Comparison of ENCODE assay signal across 9 cellular contexts in the genomic region with DNA sequence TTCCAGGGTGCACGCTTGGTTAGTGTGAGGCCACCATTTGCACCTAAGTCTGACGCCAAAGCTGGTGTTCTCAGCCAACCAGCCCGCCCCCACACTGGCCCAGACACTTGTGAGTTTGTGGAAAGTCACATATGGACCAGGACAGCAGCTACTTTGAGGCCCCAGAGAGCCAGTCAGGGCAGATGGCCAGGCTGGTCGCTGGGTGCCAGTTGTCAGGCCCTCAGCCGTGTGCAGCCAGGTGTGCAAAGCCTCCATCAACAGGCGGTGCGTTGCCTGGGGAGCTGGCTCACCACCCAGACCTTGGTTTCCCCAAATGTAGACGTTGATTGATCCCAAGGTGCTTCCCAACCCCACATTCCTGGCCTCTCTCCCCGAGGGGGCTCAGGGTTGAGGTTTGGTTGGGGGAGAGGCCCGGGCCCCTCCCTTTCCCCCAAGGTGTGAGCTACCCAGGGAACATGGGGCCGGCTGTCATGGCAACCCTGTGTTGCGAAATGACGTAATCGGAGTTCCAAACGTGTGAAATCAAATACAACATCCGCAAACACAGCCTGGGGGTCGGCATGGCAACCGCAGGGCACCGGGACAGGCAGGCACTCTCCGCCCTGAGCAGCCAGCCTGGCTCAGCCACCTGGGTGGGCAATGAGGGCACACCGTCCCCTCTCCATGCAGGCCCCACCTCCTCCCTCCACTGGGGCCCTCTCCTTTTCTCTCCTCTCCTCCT. TPM values are rescaled to one million over a fixed set of nuclear protein-coding genes. Genes with fewer than 3 reads are reported as not detected.
DNase-seq lines count a peak whose midpoint lies in the region; ATAC-seq, FAIRE-seq and TF ChIP-seq lines count a peak whose summit lies in the region.
"Had no signal": no experiment of that assay in that cellular context is flagged by ENCODE, and none has a peak within 500 bp of the region (broad histone marks: within the 10 kb centered on the region; RNA-seq: fewer than 3 reads in every experiment).

No MANE protein-coding gene starts in this region.

- H4K20me1 ChIP-seq in HCT116 (ENCODE audit: insufficient read depth) (no peaks in the 10 kb centered on the region), K562 (replicated peaks; ENCODE audit: control insufficient read depth, insufficient read depth, low read length) (peaks cover 26% of the 10 kb centered on the region), neural progenitor cell (ENCODE audit: low read depth) (no peaks in the 10 kb centered on the region)

- H3K36me3 ChIP-seq in HCT116 (ENCODE audit: control insufficient read depth in 1 of 2, insufficient read depth in 2 of 2, low read length in 2 of 2) = no peaks in the 10 kb centered on the region
- no peaks in the 10 kb centered on the region for H3K36me3 ChIP-seq in K562 (ENCODE audit: control insufficient read depth, insufficient read depth, low read length)
- H3K36me3 ChIP-seq in neural progenitor cell = no peaks in the 10 kb centered on the region
- no peaks in the 10 kb centered on the region for H3K36me3 ChIP-seq in BE2C

- H3K79me2 ChIP-seq in HCT116 (ENCODE audit: insufficient read depth, low read length) = no peaks in the 10 kb centered on the region
- no peaks in the 10 kb centered on the region for H3K79me2 ChIP-seq in K562 (ENCODE audit: control insufficient read depth, insufficient read depth, low read length)
- H3K79me2 ChIP-seq in neural progenitor cell (ENCODE audit: low read depth) = no peaks in the 10 kb centered on the region

- BruUV-seq in HCT116 (replicated peaks; lab: Mats Ljungman, UMichigan) = no TSS peak
- BruUV-seq in K562 (replicated peaks; lab: Mats Ljungman, UMichigan) = no TSS peak

- no peaks in the 10 kb centered on the region for H3K9me1 ChIP-seq in K562 (ENCODE audit: control insufficient read depth, insufficient read depth, low read length)

- no peak for FAIRE-seq in K562 (lab: Jason Lieb, UNC)

- TF ChIP-seq POLR2A in HCT116 (IDR thresholded peaks at IDR 0.05; ENCODE audit: borderline replicate concordance, extremely low read depth, insufficient read depth, insufficient read length) (no peak), K562 (conservative IDR thresholded peaks at IDR 0.05) (no peak)

- no peak for TF ChIP-seq CTCF in HCT116 (IDR thresholded peaks at IDR 0.05 in 2 of 3, conservative IDR thresholded peaks at IDR 0.05 in 1 of 3; ENCODE audit: borderline replicate concordance in 1 of 3, insufficient read depth in 1 of 3, low read depth in 2 of 3, low read length in 2 of 3)
- TF ChIP-seq CTCF in K562 (IDR thresholded peaks at IDR 0.05 in 2 of 3, conservative IDR thresholded peaks at IDR 0.05 in 1 of 3; ENCODE audit: insufficient read depth in 2 of 3, low read depth in 1 of 3, low read length in 3 of 3) = no peak
- no peak for TF ChIP-seq CTCF in neural progenitor cell (IDR thresholded peaks at IDR 0.05)
- no peak for TF ChIP-seq CTCF in BE2C (IDR thresholded peaks at IDR 0.05; ENCODE audit: low read depth, low read length)

- H3K4me3 ChIP-seq in HCT116 (replicated peaks in 1 of 2; ENCODE audit: low read depth in 1 of 2, low read length in 2 of 2) = no peak overlapping the region
- no peak overlapping the region for H3K4me3 ChIP-seq in K562
- no peak overlapping the region for H3K4me3 ChIP-seq in neural progenitor cell
- H3K4me3 ChIP-seq in BE2C (ENCODE audit: low read depth, low read length) = no peak overlapping the region

- no peak for DNase-seq in HCT116 (ENCODE audit: low read depth, low spot score)
- peak; percentile 57 for DNase-seq in NCI-H2107 treated with DMSO at 0.1 percent for 48 hours (lab: John Stamatoyannopoulos, UW; ENCODE audit: unreplicated experiment)
- DNase-seq in K562 (ENCODE audit: extremely low read depth in 1 of 4, low spot score in 3 of 4) = no peak
- peak; percentile 11 for DNase-seq in neural progenitor cell (ENCODE audit: low spot score)
- DNase-seq in middle frontal gyrus (ENCODE audit: extremely low spot score, low spot score) = no peak
- no peak for DNase-seq in BE2C
- DNase-seq in amniotic stem cell (lab: John Stamatoyannopoulos, UW) = no peak
- DNase-seq: activated naive CD4-positive, alpha-beta T cell treated with anti-CD3 and anti-CD28 coated beads, Interleukin-2, amount 50 U/mL, for 16 hours had no signal

- no peak for ATAC-seq in HCT116
- ATAC-seq in K562 = no peak; the same call in 2 of the 3 replicates
- ATAC-seq in HG03469 (IDR thresholded peaks at IDR 0.05; ENCODE audit: unreplicated experiment) = no peak

- no peaks in the 10 kb centered on the region for H3F3A ChIP-seq in neural progenitor cell (ENCODE audit: low read depth)

- RAD21 ChIA-PET in HCT116 (lab: Charles Lee; ENCODE audit: low non-redundant PET in 1 of 2, low total read pairs in 2 of 2, uncharacterized antibody in 2 of 2, unreplicated experiment in 2 of 2) = no interaction called here

- no peak overlapping the region for H3K27ac ChIP-seq in HCT116 (ENCODE audit: low read depth, low read length)
- no peak overlapping the region for H3K27ac ChIP-seq in K562 (ENCODE audit: extremely low read depth, low read depth, low read length)
- H3K27ac ChIP-seq in neural progenitor cell = no peak overlapping the region

- no peak overlapping the region for H2AFZ ChIP-seq in HCT116 (ENCODE audit: low read depth, low read length, poor library complexity, severe bottlenecking)
- H2AFZ ChIP-seq in K562 (ENCODE audit: low read depth, low read length) = no peak overlapping the region
- H2AFZ ChIP-seq in neural progenitor cell (replicated peaks) = no peak overlapping the region

- H3K4me1 Mint-ChIP-seq in neural progenitor cell = peaks cover 35% of the 10 kb centered on the region

- no peaks in the 10 kb centered on the region for H3K9me3 Mint-ChIP-seq in neural progenitor cell

- under 1% methylated on average over 21 of the region's 21 CpGs for WGBS in K562 (ENCODE audit: insufficient coverage, low coverage, missing lambda C conversion rate)

- H3K27me3 Mint-ChIP-seq in neural progenitor cell (ENCODE audit: insufficient read depth, low read depth) = peaks cover 25% of the 10 kb centered on the region

- H3K27me3 ChIP-seq in HCT116 (ENCODE audit: insufficient read depth, low read length) (0 out of 2 replicates have a peak, but pooled peaks cover 8% of the 10 kb centered on the region), K562 (ENCODE audit: control insufficient read depth in 2 of 2, insufficient read depth in 2 of 2, low read length in 2 of 2) (peaks cover 26 to 74% of the 10 kb centered on the region in 2 experiments), neural progenitor cell (peaks cover 38% of the 10 kb centered on the region), BE2C (no peaks in the 10 kb centered on the region)

- H3K9ac ChIP-seq in HCT116 (ENCODE audit: low read length) (no peak overlapping the region), K562 (ENCODE audit: insufficient read depth in 1 of 2, low read depth in 2 of 2, low read length in 2 of 2) (peak overlapping the region in 1 of 2 experiments; percentile 9; a peak in 1 of 4 replicates), neural progenitor cell (no peak overlapping the region)

- POLR2A ChIA-PET in HCT116 (lab: Charles Lee) = no interaction called here
- POLR2A ChIA-PET in K562 (lab: Yijun Ruan, JAX) = interaction anchor here (0.6 to 1.2 kb wide), 5 partner anchors 11 to 112 kb away, joined by 3 to 5 read pairs (median 3); no protein-coding TSS in a partner anchor

- no peak for TF ChIP-seq RAD21 in HCT116 (IDR thresholded peaks at IDR 0.05; ENCODE audit: low read depth)
- no peak for TF ChIP-seq RAD21 in K562 (CRISPR knock-in tag; conservative IDR thresholded peaks at IDR 0.05 in 1 of 2, IDR thresholded peaks at IDR 0.05 in 1 of 2)

- no peaks in the 10 kb centered on the region for H3K36me3 Mint-ChIP-seq in neural progenitor cell

- CTCF ChIA-PET in HCT116 (lab: Charles Lee) (no interaction called here), K562 (lab: Yijun Ruan, JAX; ENCODE audit: low intra/inter-chr PET ratio) (no interaction called here)

- in situ Hi-C loops in K562 (cut with MboI) = no loop called here

- H3K27ac Mint-ChIP-seq in neural progenitor cell = no peak overlapping the region

- H3K4me2 ChIP-seq in HCT116 (ENCODE audit: low read length) = no peak overlapping the region
- no peak overlapping the region for H3K4me2 ChIP-seq in K562 (ENCODE audit: insufficient read depth, low read length)
- no peak overlapping the region for H3K4me2 ChIP-seq in neural progenitor cell

- H3K4me3 Mint-ChIP-seq in neural progenitor cell = peak overlapping the region; percentile 75

- H3K9me3 ChIP-seq in HCT116 (ENCODE audit: control insufficient read depth in 1 of 2, insufficient read depth in 1 of 2, low read depth in 1 of 2, low read length in 2 of 2) (no peaks in the 10 kb centered on the region), K562 (replicated peaks; ENCODE audit: control insufficient read depth, insufficient read depth, low read depth, low read length) (no peaks in the 10 kb centered on the region), neural progenitor cell (ENCODE audit: low read depth) (no peaks in the 10 kb centered on the region), BE2C (no peaks in the 10 kb centered on the region)

- no peaks in the 10 kb centered on the region for H3K9me2 ChIP-seq in HCT116 (ENCODE audit: insufficient read depth)

- intact Hi-C loops in HCT116 (cut with micrococcal nuclease) (no loop called here), K562 (cut with micrococcal nuclease) (no loop called here)

- TF ChIP-seq EP300 in K562 (IDR thresholded peaks at IDR 0.05; ENCODE audit: low read length) = no peak

- H3K4me1 ChIP-seq in HCT116 (ENCODE audit: control insufficient read depth in 1 of 2, insufficient read depth in 2 of 2, low read length in 2 of 2) (no peaks in the 10 kb centered on the region), K562 (replicated peaks in 1 of 2; ENCODE audit: control insufficient read depth in 2 of 2, insufficient read depth in 2 of 2, low read length in 2 of 2) (peaks cover 0 to 11% of the 10 kb centered on the region in 2 experiments; a peak in 2 of 5 replicates), neural progenitor cell (no peaks in the 10 kb centered on the region), BE2C (no peaks in the 10 kb centered on the region)

RNA-seq across cellular contexts. Expression of gene WNT4, which starts 42.2 kb away (rescaled TPM):
- total RNA-seq in HCT116 (2021; ENCODE audit: unreplicated experiment) = 1.5 TPM
- 1.7 and 2.3 TPM in 2 replicates for polyA plus RNA-seq in HCT116 (2012)
- total RNA-seq in K562 (2011; cell fraction: chromatin; rRNA removed; ENCODE audit: low replicate concordance) = not detected in 2 replicates
- total RNA-seq in K562 (2011; cell fraction: nucleolus; rRNA removed) = not detected in 2 replicates
- total RNA-seq in K562 (2011; cell fraction: nucleoplasm; rRNA removed) = not detected in 2 replicates
- total RNA-seq in K562 (2014; rRNA removed) = not detected in 2 replicates
- not detected in 2 replicates for total RNA-seq in K562 (2014; rRNA removed; fragmentation: Illumina TruSeq; extraction: Trizol)
- total RNA-seq in K562 (2015; rRNA removed; fragmentation: Illumina TruSeq; extraction: Trizol) = not detected in 2 replicates
- total RNA-seq in K562 (2021) = 0.04 TPM in 1 of 2 replicates, not detected in the other
- polyA plus RNA-seq in K562 (2011; rRNA removed) = not detected in 2 replicates
- 0.01 and 0.03 TPM in 2 replicates for polyA plus RNA-seq in K562 (2011; cell fraction: cytosol; rRNA removed)
- polyA plus RNA-seq in K562 (2011; cell fraction: nucleus; rRNA removed) = not detected in 2 replicates
- 0.05 and 0.07 TPM in 2 replicates for polyA plus RNA-seq in K562 (2012)
- polyA plus RNA-seq in K562 (2014; fragmentation: Illumina TruSeq; extraction: Trizol) = not detected in 2 replicates
- polyA plus RNA-seq in K562 (2014; fragmentation: Nextera tagmentation; extraction: Ambion mirVana) = under 1 TPM in 1 of 2 experiments, not detected in 1; 0.01 TPM
- polyA plus RNA-seq in K562 (2014; rRNA removed) = not detected in 2 replicates
- not detected in 2 replicates for polyA minus RNA-seq in K562 (2011; rRNA and poly(A)+ RNA removed)
- not detected in 2 replicates for polyA minus RNA-seq in K562 (2011; cell fraction: cytosol; rRNA and poly(A)+ RNA removed)
- not detected in 2 replicates for polyA minus RNA-seq in K562 (2011; cell fraction: nucleus; rRNA and poly(A)+ RNA removed)
- total RNA-seq in neural progenitor cell (ENCODE audit: low replicate concordance) = 0.03 TPM in 1 of 2 replicates, not detected in the other
- 1.4 TPM for polyA plus RNA-seq in BE2C (2012; ENCODE audit: insufficient read depth, insufficient read length, low read depth)

Comparison
In these comparisons a context has a peak if more than half of its experiments do, and no peak if none do; other contexts are left out.
1. DNase-seq: peak in NCI-H2107 treated with DMSO at 0.1 percent for 48 hours (single experiment) and neural progenitor cell (single experiment); none in HCT116 (single experiment), K562 (0 of 4), middle frontal gyrus (single experiment), BE2C (single experiment) and amniotic stem cell (single experiment).
2. Of the 22 proteins assayed by ChIP-seq in both K562 and HCT116: peak only in K562: MAX; only in HCT116: none; in both: CEBPB; in neither: 18; mixed calls (peak in some experiments, not most) for 2.